Comparison of ENCODE assay signal across 19 cellular contexts in the genomic region with DNA sequence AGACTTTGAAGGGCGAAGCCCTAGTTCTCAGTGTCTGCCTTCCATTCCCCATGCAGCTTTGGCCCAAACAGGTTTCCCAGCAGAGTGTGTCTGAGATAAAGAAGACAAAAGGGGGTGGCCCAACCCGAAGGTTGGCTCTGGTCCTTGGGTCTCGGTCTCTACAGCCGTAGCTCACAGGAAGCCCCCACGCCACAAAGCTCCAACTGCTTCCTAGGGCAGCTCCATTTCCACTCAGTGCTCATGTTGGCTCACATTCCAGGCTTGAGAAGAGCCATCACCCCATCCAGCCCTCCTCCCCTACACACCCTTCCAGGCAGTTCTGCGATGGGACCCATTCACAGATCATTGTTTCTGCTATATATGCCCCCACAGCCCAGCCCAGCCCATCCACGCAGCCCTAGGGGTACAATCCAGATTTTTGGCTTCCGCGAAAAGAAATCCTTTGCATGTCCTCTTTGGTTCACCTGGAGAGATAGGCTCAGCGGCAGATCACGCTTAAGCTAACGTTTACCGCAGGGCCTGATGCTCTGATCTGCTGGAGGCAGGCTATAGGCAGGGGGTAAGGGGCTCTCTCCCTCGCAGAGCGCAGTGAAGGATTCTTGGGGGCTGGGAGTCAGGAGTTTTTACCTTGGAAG. TPM values are rescaled to one million over a fixed set of nuclear protein-coding genes. Genes with fewer than 3 reads are reported as not detected.
DNase-seq lines count a peak whose midpoint lies in the region; ATAC-seq, FAIRE-seq and TF ChIP-seq lines count a peak whose summit lies in the region.
"Had no signal": no experiment of that assay in that cellular context is flagged by ENCODE, and none has a peak within 500 bp of the region (broad histone marks: within the 10 kb centered on the region; RNA-seq: fewer than 3 reads in every experiment).

No MANE protein-coding gene starts in this region.

- DNase-seq in BJ (ENCODE audit: low read depth) (no peak), ELR (ENCODE audit: low read depth) (peak; percentile 41), endothelial cell (ENCODE audit: low spot score) (no peak), omental fat pad (ENCODE audit: low spot score) (peak; percentile 14), immature natural killer cell (no peak), amygdala (lab: John Stamatoyannopoulos, UW) (no peak), AG20443 (ENCODE audit: low spot score) (no peak), D721Med (ENCODE audit: insufficient read length, low spot score) (no peak)
- DNase-seq: GDM1; NCI-H187 treated with DMSO at 0.1 percent for 48 hours; SHP77; stimulated activated naive CD4-positive, alpha-beta T cell treated with Interleukin-2 at 50 U/mL for 16 hours; T-helper 9 cell had no signal

- no peak overlapping the region for H3K27ac Mint-ChIP-seq in endothelial cell (ENCODE audit: unreplicated experiment)
- H3K27ac Mint-ChIP-seq in immature natural killer cell, result no peak overlapping the region

- no peaks in the 10 kb centered on the region for H3K9me3 Mint-ChIP-seq in endothelial cell (ENCODE audit: unreplicated experiment)
- H3K9me3 Mint-ChIP-seq in immature natural killer cell, result no peaks in the 10 kb centered on the region

- peaks cover 29% of the 10 kb centered on the region for H3K4me1 Mint-ChIP-seq in endothelial cell (ENCODE audit: unreplicated experiment)
- peaks cover 41 to 52% of the 10 kb centered on the region in 2 donors for H3K4me1 Mint-ChIP-seq in immature natural killer cell

- ATAC-seq in omental fat pad (ENCODE audit: low FRiP score), result no peak
- ATAC-seq: right cardiac atrium had no signal

- peaks cover 6% of the 10 kb centered on the region for H3K36me3 Mint-ChIP-seq in endothelial cell (ENCODE audit: low read depth, unreplicated experiment)
- H3K36me3 Mint-ChIP-seq in immature natural killer cell, result no peaks in the 10 kb centered on the region

- POLR2A ChIA-PET in BJ (lab: Charles Lee), result interaction anchor here (0.6 to 1.0 kb wide), 4 partner anchors 11 to 1405 kb away, joined by 3 to 7 read pairs (median 3); no protein-coding TSS in a partner anchor

- H3K27me3 Mint-ChIP-seq in endothelial cell (ENCODE audit: unreplicated experiment), result peaks cover 54% of the 10 kb centered on the region
- H3K27me3 Mint-ChIP-seq in immature natural killer cell (ENCODE audit: low read depth in 3 of 3), result peaks cover 55 to 76% (median 73%) of the 10 kb centered on the region in 3 donors

- H3K4me3 Mint-ChIP-seq in endothelial cell (ENCODE audit: unreplicated experiment), result peak overlapping the region; percentile 51
- H3K4me3 Mint-ChIP-seq in immature natural killer cell, result peak overlapping the region in 2 of 5 donors; percentile 9 to 32

- CTCF ChIA-PET in BJ (lab: Yijun Ruan, JAX), result interaction anchor here (0.9 to 12.5 kb wide), 8 partner anchors 9 to 906 kb away, joined by 3 to 187 read pairs (median 4); a partner anchor contains a TSS

- no peaks in the 10 kb centered on the region for H3K27me3 ChIP-seq in BJ (ENCODE audit: control insufficient read depth, insufficient read depth, low read length)

- H3K4me3 ChIP-seq in BJ (ENCODE audit: low read depth, low read length), result peak overlapping the region; percentile 55
- H3K4me3 ChIP-seq: ascending aorta; BLaER1 treated with 17β-estradiol and CSF1 and Interleukin-3, amounts not matched to agents 10 nM and 100 nM had no signal

- H3K36me3 ChIP-seq in BJ (ENCODE audit: control insufficient read depth, insufficient read depth, low read length), result peaks cover 2% of the 10 kb centered on the region
- H3K36me3 ChIP-seq: ascending aorta; BLaER1 treated with 17β-estradiol and CSF1 and Interleukin-3, amounts not matched to agents 10 nM and 100 nM had no signal

- TF ChIP-seq CTCF in BJ (IDR thresholded peaks at IDR 0.05; ENCODE audit: insufficient read depth, low read depth, low read length) (no peak), endothelial cell (IDR thresholded peaks at IDR 0.05; ENCODE audit: unreplicated experiment) (no peak), omental fat pad (IDR thresholded peaks at IDR 0.05) (no peak), D721Med (IDR thresholded peaks at IDR 0.05; ENCODE audit: insufficient read depth, missing control alignments) (no peak)

- FAIRE-seq in D721Med (lab: Jason Lieb, UNC), result no peak
- FAIRE-seq: GM18507 had no signal

RNA-seq across cellular contexts. Expression of a gene that starts 6.2 kb away (rescaled TPM):
- 27.7 and 34.0 TPM in 2 replicates for polyA plus RNA-seq in BJ (2011; rRNA removed)
- polyA minus RNA-seq in BJ (2011; rRNA and poly(A)+ RNA removed), result 8.4 and 15.0 TPM in 2 replicates
- not detected for total RNA-seq in endothelial cell (ENCODE audit: unreplicated experiment)
- not detected for total RNA-seq in omental fat pad
- not detected for polyA plus RNA-seq in immature natural killer cell
- total RNA-seq: ascending aorta, dorsolateral prefrontal cortex, mononuclear cell, right cardiac atrium had no signal
- polyA plus RNA-seq: right cardiac atrium had no signal

RNA-seq across cellular contexts. Expression of a gene that starts 8.7 kb away (rescaled TPM):
- polyA plus RNA-seq in BJ (2011; rRNA removed), result 4.6 and 9.2 TPM in 2 replicates
- polyA minus RNA-seq in BJ (2011; rRNA and poly(A)+ RNA removed), result 4.9 and 5.7 TPM in 2 replicates
- not detected for total RNA-seq in endothelial cell (ENCODE audit: unreplicated experiment)
- not detected for total RNA-seq in omental fat pad
- polyA plus RNA-seq in immature natural killer cell, result not detected
- total RNA-seq: ascending aorta, right cardiac atrium had no signal
- polyA plus RNA-seq: right cardiac atrium had no signal

RNA-seq across cellular contexts. Expression of a gene that starts 17.1 kb away (rescaled TPM):
- polyA plus RNA-seq in BJ (2011; rRNA removed) (54.7 and 59.6 TPM in 2 replicates), immature natural killer cell (10 to 100 TPM in 1 of 3 donors, 1 to 10 TPM in 2; 4.2 to 17.3 (median 6.2) TPM)
- 32.3 and 43.4 TPM in 2 replicates for polyA minus RNA-seq in BJ (2011; rRNA and poly(A)+ RNA removed)
- total RNA-seq in endothelial cell (ENCODE audit: unreplicated experiment) (not detected), omental fat pad (1 to 10 TPM in 2 of 4 donors, under 1 TPM in 2; 0.56 to 1.9 (median 1.2) TPM)
- total RNA-seq: ascending aorta, right cardiac atrium had no signal
- polyA plus RNA-seq: right cardiac atrium had no signal

RNA-seq across cellular contexts. Expression of a gene that starts 25.9 kb away (rescaled TPM):
- polyA plus RNA-seq in BJ (2011; rRNA removed) (12.6 and 15.0 TPM in 2 replicates), immature natural killer cell (1 to 10 TPM; 1.6 to 3.1 (median 1.8) TPM)
- polyA minus RNA-seq in BJ (2011; rRNA and poly(A)+ RNA removed), result 1.4 and 3.4 TPM in 2 replicates
- total RNA-seq in endothelial cell (ENCODE audit: unreplicated experiment) (0.80 TPM), omental fat pad (1 to 10 TPM in 2 of 4 donors, under 1 TPM in 1, not detected in 1; 0.19 to 2.4 (median 1.0) TPM)
- total RNA-seq: ascending aorta, dorsolateral prefrontal cortex, right cardiac atrium had no signal
- polyA plus RNA-seq: right cardiac atrium had no signal

RNA-seq across cellular contexts. Expression of a gene that starts 34.7 kb away (rescaled TPM):
- 3.8 and 4.4 TPM in 2 replicates for polyA plus RNA-seq in BJ (2011; rRNA removed)
- polyA minus RNA-seq in BJ (2011; rRNA and poly(A)+ RNA removed), result 1.4 and 2.3 TPM in 2 replicates
- not detected for total RNA-seq in endothelial cell (ENCODE audit: unreplicated experiment)
- 1 to 10 TPM; 4.6 to 6.1 (median 5.3) TPM for total RNA-seq in omental fat pad
- polyA plus RNA-seq in immature natural killer cell, result 1 to 10 TPM in 2 of 3 donors, not detected in 1; 1.0 to 4.2 TPM
- total RNA-seq: dorsolateral prefrontal cortex, right cardiac atrium had no signal

Comparison
In these comparisons a context has a peak if more than half of its experiments do, and no peak if none do; other contexts are left out.
1. DNase-seq: peak in ELR (single experiment) and omental fat pad (single experiment); none in BJ (single experiment), endothelial cell (single experiment), immature natural killer cell (0 of 3), amygdala (0 of 56), AG20443 (single experiment) and D721Med (single experiment).